In genomic region chr1:27098447-27099153, GRCh38 we compare ENCODE assay signal across 9 cellular contexts. TPM values are rescaled to one million over a fixed set of nuclear protein-coding genes. Genes with fewer than 3 reads are reported as not detected.
DNase-seq lines count a peak whose midpoint lies in the region; ATAC-seq, FAIRE-seq and TF ChIP-seq lines count a peak whose summit lies in the region.
"Had no signal": no experiment of that assay in that cellular context is flagged by ENCODE, and none has a peak within 500 bp of the region (broad histone marks: within the 10 kb centered on the region; RNA-seq: fewer than 3 reads in every experiment).

No MANE protein-coding gene starts in this region.

- H3K27me3 ChIP-seq in bronchial epithelial cell (ENCODE audit: control insufficient read depth, insufficient read depth, low read length) (no peaks in the 10 kb centered on the region), mesendoderm (ENCODE audit: insufficient read depth, low read length, poor library complexity) (no peaks in the 10 kb centered on the region)

- no peak overlapping the region for H3K4me2 ChIP-seq in mesendoderm (ENCODE audit: low read length)

- H3K18ac ChIP-seq in mesendoderm (ENCODE audit: low read length): no peak overlapping the region

- H3K9ac ChIP-seq in mesendoderm (ENCODE audit: low read length): no peak overlapping the region

- no peaks in the 10 kb centered on the region for H3K36me3 Mint-ChIP-seq in activated CD8-positive, alpha-beta memory T cell treated with anti-CD3 and anti-CD28 coated beads, Interleukin-2, amount 10 ng/mL, durations not matched to agents 7 days and 5 days
- H3K36me3 Mint-ChIP-seq in type B pancreatic cell: no peaks in the 10 kb centered on the region
- H3K36me3 Mint-ChIP-seq: T-cell had no signal

- peak overlapping the region; percentile 3 for H3K56ac ChIP-seq in mesendoderm (ENCODE audit: low read length)

- H3K27ac ChIP-seq in mesendoderm (ENCODE audit: low read depth, low read length): no peak overlapping the region

- WGBS in mesendoderm (ENCODE audit: extremely low coverage, insufficient coverage, low lambda C conversion rate): no CpG with 5 or more reads among the region's 14 CpGs

- H3K23ac ChIP-seq in mesendoderm (ENCODE audit: low read length): no peak overlapping the region

- peaks cover 23% of the 10 kb centered on the region for H3K4me1 Mint-ChIP-seq in activated CD8-positive, alpha-beta memory T cell treated with anti-CD3 and anti-CD28 coated beads, Interleukin-2, amount 10 ng/mL, durations not matched to agents 7 days and 5 days
- peaks cover 22% of the 10 kb centered on the region for H3K4me1 Mint-ChIP-seq in type B pancreatic cell (ENCODE audit: unreplicated experiment)

- no peak for TF ChIP-seq CTCF in bronchial epithelial cell (IDR thresholded peaks at IDR 0.05; ENCODE audit: insufficient read depth, low read length, severe bottlenecking)
- TF ChIP-seq CTCF in type B pancreatic cell (conservative IDR thresholded peaks at IDR 0.05): no peak

- no peak overlapping the region for H3K4me3 ChIP-seq in bronchial epithelial cell (ENCODE audit: low read depth, low read length)
- H3K4me3 ChIP-seq in mesendoderm (ENCODE audit: low read length): no peak overlapping the region

- H4K5ac ChIP-seq in mesendoderm (ENCODE audit: low read length): no peak overlapping the region

- no peak for DNase-seq in activated CD8-positive, alpha-beta memory T cell treated with anti-CD3 and anti-CD28 coated beads, Interleukin-2, amount 10 ng/mL, durations not matched to agents 7 days and 5 days
- DNase-seq in activated CD8-positive, alpha-beta memory T cell treated with anti-CD3 and anti-CD28 coated beads for 24 hours: no peak
- peak; percentile 74 for DNase-seq in bronchial epithelial cell (ENCODE audit: low read depth)
- no peak for DNase-seq in mesendoderm
- no peak for DNase-seq in type B pancreatic cell (ENCODE audit: extremely low spot score, unreplicated experiment)
- DNase-seq in NOMO-1 treated with dmso at 0.1 percent for 144 hours (lab: John Stamatoyannopoulos, UW; ENCODE audit: unreplicated experiment): no peak

- H3K4me3 Mint-ChIP-seq in activated CD8-positive, alpha-beta memory T cell treated with anti-CD3 and anti-CD28 coated beads, Interleukin-2, amount 10 ng/mL, durations not matched to agents 7 days and 5 days: no peak overlapping the region
- peak overlapping the region; percentile 48 for H3K4me3 Mint-ChIP-seq in type B pancreatic cell
- H3K4me3 Mint-ChIP-seq: T-cell had no signal

- no peak overlapping the region for H3K4ac ChIP-seq in mesendoderm (ENCODE audit: low read depth, low read length)

- CTCF ChIA-PET in activated CD8-positive, alpha-beta memory T cell treated with anti-CD3 and anti-CD28 coated beads, Interleukin-2, amount 10 ng/mL, durations not matched to agents 7 days and 5 days (lab: Charles Lee): interaction anchor here (1.0 to 21.7 kb wide), 9 partner anchors 13 to 198 kb away, joined by 3 to 450 read pairs (median 16); no protein-coding TSS in a partner anchor

- no peak overlapping the region for H2BK5ac ChIP-seq in mesendoderm (ENCODE audit: low read length)

- no peak overlapping the region for H2AK5ac ChIP-seq in mesendoderm (ENCODE audit: low read length)

- H3K27ac Mint-ChIP-seq in activated CD8-positive, alpha-beta memory T cell treated with anti-CD3 and anti-CD28 coated beads, Interleukin-2, amount 10 ng/mL, durations not matched to agents 7 days and 5 days: peak overlapping the region; percentile 58
- H3K27ac Mint-ChIP-seq in type B pancreatic cell: peak overlapping the region; percentile 80
- H3K27ac Mint-ChIP-seq: T-cell had no signal

- no peaks in the 10 kb centered on the region for H3K9me3 Mint-ChIP-seq in activated CD8-positive, alpha-beta memory T cell treated with anti-CD3 and anti-CD28 coated beads, Interleukin-2, amount 10 ng/mL, durations not matched to agents 7 days and 5 days (ENCODE audit: low read depth)
- no peaks in the 10 kb centered on the region for H3K9me3 Mint-ChIP-seq in type B pancreatic cell
- H3K9me3 Mint-ChIP-seq: T-cell had no signal

- no peaks in the 10 kb centered on the region for H3K79me1 ChIP-seq in mesendoderm (ENCODE audit: low read length)

- no peak overlapping the region for H4K8ac ChIP-seq in mesendoderm (ENCODE audit: low read depth, low read length)

- H3K4me1 ChIP-seq in mesendoderm (ENCODE audit: control insufficient read depth, low read depth, low read length): no peaks in the 10 kb centered on the region

- H3K36me3 ChIP-seq in bronchial epithelial cell (ENCODE audit: control insufficient read depth, insufficient read depth, low read length) (peaks cover 14% of the 10 kb centered on the region), mesendoderm (ENCODE audit: control insufficient read depth, insufficient read depth, low read length) (no peaks in the 10 kb centered on the region)

- FAIRE-seq in bronchial epithelial cell (lab: Jason Lieb, UNC): no peak

- no peak for ATAC-seq in activated CD8-positive, alpha-beta memory T cell treated with anti-CD3 and anti-CD28 coated beads, Interleukin-2, amount 10 ng/mL, durations not matched to agents 7 days and 5 days
- ATAC-seq in HG03442 (IDR thresholded peaks at IDR 0.05; ENCODE audit: unreplicated experiment) (no peak), HG03159 (IDR thresholded peaks at IDR 0.05; ENCODE audit: unreplicated experiment) (no peak)
- ATAC-seq: T-cell had no signal

- H3K79me2 ChIP-seq in mesendoderm (ENCODE audit: control insufficient read depth, insufficient read depth, low read length): no peaks in the 10 kb centered on the region

- H2BK15ac ChIP-seq in mesendoderm (replicated peaks; ENCODE audit: low read depth): no peak overlapping the region

- H2BK120ac ChIP-seq in mesendoderm (ENCODE audit: low read depth, low read length): no peak overlapping the region

- H3K27me3 Mint-ChIP-seq in activated CD8-positive, alpha-beta memory T cell treated with anti-CD3 and anti-CD28 coated beads, Interleukin-2, amount 10 ng/mL, durations not matched to agents 7 days and 5 days: no peaks in the 10 kb centered on the region
- H3K27me3 Mint-ChIP-seq in type B pancreatic cell: no peaks in the 10 kb centered on the region
- H3K27me3 Mint-ChIP-seq: T-cell had no signal

RNA-seq across cellular contexts. Expression of gene SLC9A1, which starts 56.3 kb away (rescaled TPM):
- total RNA-seq in activated CD8-positive, alpha-beta memory T cell treated with anti-CD3 and anti-CD28 coated beads, Interleukin-2, amount 10 ng/mL, durations not matched to agents 7 days and 5 days: 10 to 100 TPM; 25.8 to 26.3 TPM
- total RNA-seq in bronchial epithelial cell (5.0 and 22.8 TPM in 2 replicates), type B pancreatic cell (ENCODE audit: low replicate concordance) (28.8 and 41.9 TPM in 2 replicates)
- 22.3 TPM for polyA plus RNA-seq in mesendoderm (2013, experiment 1 of 2)
- polyA plus RNA-seq in mesendoderm (2013, experiment 2 of 2): 22.0 TPM
